2 cellular contexts compared by ENCODE assay signal in genomic region chr20:51445591-51445990, GRCh38.
TF ChIP-seq lines count a peak whose summit lies in the region.

No MANE protein-coding gene starts in this region.

TF ChIP-seq in SK-N-SH, 30 proteins besides CTCF, POLR2A, EP300 and RAD21 (continued from another document):
- TF ChIP-seq ZBTB33 (IDR thresholded peaks at IDR 0.05; ENCODE audit: borderline replicate concordance, low read depth) (no peak), RXRA (IDR thresholded peaks at IDR 0.05; ENCODE audit: borderline replicate concordance, low read depth) (no peak), IRF3 (IDR thresholded peaks at IDR 0.05; ENCODE audit: low read depth, low read length) (no peak), MAX (IDR thresholded peaks at IDR 0.05; ENCODE audit: low read depth) (no peak), TCF12 (IDR thresholded peaks at IDR 0.05) (no peak), TEAD4 (IDR thresholded peaks at IDR 0.05; ENCODE audit: borderline replicate concordance, insufficient read depth) (no peak), REST (IDR thresholded peaks at IDR 0.05; ENCODE audit: low read depth, low read length) (no peak), SIN3A (IDR thresholded peaks at IDR 0.05; ENCODE audit: borderline replicate concordance, low read depth, low read length) (no peak)

TF ChIP-seq in SK-N-SH treated with all-trans-retinoic acid at 6 μM for 48 hours, 23 proteins besides CTCF, POLR2A, EP300 and RAD21:
- no peak for TF ChIP-seq PATZ1 (CRISPR knock-in tag; IDR thresholded peaks at IDR 0.05; ENCODE audit: borderline replicate concordance)
- TF ChIP-seq ESRRG (CRISPR knock-in tag; IDR thresholded peaks at IDR 0.05): no peak
- no peak for TF ChIP-seq CREB5 (CRISPR knock-in tag; IDR thresholded peaks at IDR 0.05; ENCODE audit: low read depth)
- no peak for TF ChIP-seq ZNF565 (CRISPR knock-in tag; conservative IDR thresholded peaks at IDR 0.05; ENCODE audit: low read depth)
- no peak for TF ChIP-seq TSHZ2 (CRISPR knock-in tag; IDR thresholded peaks at IDR 0.05)
- TF ChIP-seq CSDC2 (CRISPR knock-in tag; IDR thresholded peaks at IDR 0.05): no peak
- TF ChIP-seq RARB (CRISPR knock-in tag; IDR thresholded peaks at IDR 0.05): no peak
- no peak for TF ChIP-seq ISL1 (CRISPR knock-in tag; IDR thresholded peaks at IDR 0.05)
- no peak for TF ChIP-seq ZFP3 (CRISPR knock-in tag; IDR thresholded peaks at IDR 0.05)
- TF ChIP-seq TCF4 (CRISPR knock-in tag; IDR thresholded peaks at IDR 0.05; ENCODE audit: borderline replicate concordance): no peak
- TF ChIP-seq GLIS3 (CRISPR knock-in tag; IDR thresholded peaks at IDR 0.05): no peak
- TF ChIP-seq SNAI2 (CRISPR knock-in tag; IDR thresholded peaks at IDR 0.05): no peak
- TF ChIP-seq ZNF70 (CRISPR knock-in tag; IDR thresholded peaks at IDR 0.05): no peak
- no peak for TF ChIP-seq BACH2 (CRISPR knock-in tag; IDR thresholded peaks at IDR 0.05; ENCODE audit: borderline replicate concordance)
